ENCODE assay signal across 10 cellular contexts in the genomic region with DNA sequence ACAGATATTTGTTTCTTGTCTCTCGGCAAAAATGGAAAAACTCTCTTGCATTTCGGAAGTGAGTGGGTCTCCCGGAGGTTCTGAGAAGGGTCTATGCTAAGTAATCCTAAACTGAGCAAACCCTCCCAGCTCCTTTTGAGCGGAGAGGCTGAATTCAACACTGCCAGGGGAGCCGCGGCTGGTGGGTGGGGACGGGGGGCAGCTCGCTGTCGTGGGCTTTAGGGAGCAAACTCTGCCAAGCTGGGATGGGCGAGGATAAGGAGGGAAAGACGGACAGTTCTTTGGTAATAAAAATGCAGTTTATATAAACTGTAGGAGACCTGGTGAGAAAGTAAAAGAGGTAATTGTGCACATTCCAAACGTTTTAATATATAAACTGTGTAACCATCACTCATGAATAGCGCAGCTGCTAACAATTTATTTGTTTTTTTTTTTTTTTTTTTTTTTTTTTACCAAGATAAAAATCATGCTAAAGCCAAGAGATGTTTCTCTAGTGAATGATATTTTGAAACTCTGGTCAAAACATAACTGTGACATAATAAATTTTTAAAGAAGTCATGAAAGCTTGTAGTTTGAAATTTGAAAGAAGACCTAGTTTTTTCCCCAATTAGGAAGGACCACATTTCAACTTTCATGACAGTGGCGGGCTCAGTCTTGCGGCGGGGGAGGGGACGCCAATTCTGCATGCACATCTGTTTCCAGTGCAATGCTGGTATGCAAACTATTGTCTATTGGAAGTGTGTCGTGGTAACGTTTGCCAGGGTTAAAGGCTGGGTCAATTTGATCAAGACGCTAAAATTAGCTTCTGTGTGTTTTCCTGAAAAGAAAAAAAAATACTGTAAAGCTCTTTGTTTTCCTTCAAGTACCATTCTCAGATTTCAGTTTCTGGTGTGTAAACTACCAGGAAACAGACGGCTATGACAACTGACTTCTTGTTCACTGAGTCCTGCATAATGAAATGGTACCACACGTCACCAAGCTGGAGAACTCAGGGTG.
DNase-seq lines count a peak whose midpoint lies in the region; ATAC-seq and TF ChIP-seq lines count a peak whose summit lies in the region.
"Had no signal": no experiment of that assay in that cellular context is flagged by ENCODE, and none has a peak within 500 bp of the region (broad histone marks: within the 10 kb centered on the region; RNA-seq: fewer than 3 reads in every experiment).

No MANE protein-coding gene starts in this region.

- H3K23ac ChIP-seq in trophoblast cell (ENCODE audit: low read length) = no peak overlapping the region

- no peaks in the 10 kb centered on the region for H3K27me3 Mint-ChIP-seq in endothelial cell (ENCODE audit: unreplicated experiment)

- no peak overlapping the region for H3K18ac ChIP-seq in trophoblast cell (ENCODE audit: low read length)

- no peaks in the 10 kb centered on the region for H3K36me3 ChIP-seq in trophoblast cell (ENCODE audit: control insufficient read depth in 1 of 2, insufficient read depth in 2 of 2, low read length in 2 of 2)

- peak overlapping the region; percentile 82 for H3K27ac Mint-ChIP-seq in endothelial cell (ENCODE audit: unreplicated experiment)

- H3K4me3 ChIP-seq in trophoblast cell (ENCODE audit: low read depth, low read length) = no peak overlapping the region
- H3K4me3 ChIP-seq: testis had no signal

- no peak overlapping the region for H3K9ac ChIP-seq in trophoblast cell (ENCODE audit: low read length)

- no peak for TF ChIP-seq CTCF in endothelial cell (IDR thresholded peaks at IDR 0.05; ENCODE audit: unreplicated experiment)

- H3K79me2 ChIP-seq in trophoblast cell (ENCODE audit: control insufficient read depth, insufficient read depth, low read length, poor library complexity) = no peaks in the 10 kb centered on the region

- no CpG with 5 or more reads among the region's 22 CpGs for WGBS in trophoblast cell (ENCODE audit: extremely low coverage, insufficient coverage, insufficient read length)

- no peak overlapping the region for H2BK5ac ChIP-seq in trophoblast cell (ENCODE audit: low read depth, low read length, poor library complexity)

- H3K4me3 Mint-ChIP-seq in endothelial cell (ENCODE audit: unreplicated experiment) = no peak overlapping the region

- H3K27me3 ChIP-seq in trophoblast cell (ENCODE audit: insufficient read depth, low read length) = no peaks in the 10 kb centered on the region
- H3K27me3 ChIP-seq: testis had no signal

- peak; percentile 72 for DNase-seq in GM04503 (ENCODE audit: low read depth)
- peak; percentile 93 for DNase-seq in NCI-H2029 treated with DMSO at 0.1 percent for 48 hours (lab: John Stamatoyannopoulos, UW)
- DNase-seq in endothelial cell (ENCODE audit: low spot score) = peak; percentile 62
- peak in 1 of 2 donors; percentile 4 for DNase-seq in trophoblast cell
- DNase-seq in hypothalamus (lab: John Stamatoyannopoulos, UW) = no peak
- DNase-seq in NCI-H128 (lab: John Stamatoyannopoulos, UW; ENCODE audit: unreplicated experiment) = no peak
- DNase-seq: T-helper 9 cell, testis had no signal

- no peak overlapping the region for H4K12ac ChIP-seq in trophoblast cell (ENCODE audit: low read depth, low read length)

- H3K9me3 ChIP-seq in trophoblast cell (ENCODE audit: insufficient read depth, low read depth, low read length) = no peaks in the 10 kb centered on the region
- H3K9me3 ChIP-seq: testis had no signal

- H3K4me1 ChIP-seq in trophoblast cell (ENCODE audit: control insufficient read depth in 1 of 2, insufficient read depth in 2 of 2, low read length in 2 of 2) = peaks cover 0 to 2% of the 10 kb centered on the region in 2 experiments
- H3K4me1 ChIP-seq: testis had no signal

- no peak overlapping the region for H2AFZ ChIP-seq in trophoblast cell (ENCODE audit: insufficient read depth, low read length, poor library complexity)

- no peak overlapping the region for H4K8ac ChIP-seq in trophoblast cell (ENCODE audit: low read depth, low read length)

- no peak overlapping the region for H2BK120ac ChIP-seq in trophoblast cell (ENCODE audit: insufficient read depth, low read length, poor library complexity)

- no peaks in the 10 kb centered on the region for H3K9me3 Mint-ChIP-seq in endothelial cell (ENCODE audit: unreplicated experiment)

- H2BK12ac ChIP-seq in trophoblast cell (ENCODE audit: low read length) = no peak overlapping the region

- no peak overlapping the region for H3K4ac ChIP-seq in trophoblast cell (ENCODE audit: low read depth, low read length)

- H4K91ac ChIP-seq in trophoblast cell (ENCODE audit: low read depth, low read length) = no peak overlapping the region

- no peaks in the 10 kb centered on the region for H3K79me1 ChIP-seq in trophoblast cell (ENCODE audit: low read length)

- no peak for ATAC-seq in GM18502 (IDR thresholded peaks at IDR 0.05; ENCODE audit: poor library complexity, unreplicated experiment)
- ATAC-seq in HG03432 (IDR thresholded peaks at IDR 0.05; ENCODE audit: unreplicated experiment) = no peak

- H2AK5ac ChIP-seq in trophoblast cell (ENCODE audit: low read length) = no peak overlapping the region

- no peak overlapping the region for H3K27ac ChIP-seq in trophoblast cell (ENCODE audit: low read depth, low read length)
- H3K27ac ChIP-seq: testis had no signal

- H3K36me3 Mint-ChIP-seq in endothelial cell (ENCODE audit: low read depth, unreplicated experiment) = no peaks in the 10 kb centered on the region

- H3K4me2 ChIP-seq in trophoblast cell (ENCODE audit: low read length) = peak overlapping the region; percentile 0

- peaks cover 18% of the 10 kb centered on the region for H3K4me1 Mint-ChIP-seq in endothelial cell (ENCODE audit: unreplicated experiment)

- no peak overlapping the region for H3K14ac ChIP-seq in trophoblast cell (ENCODE audit: low read length)

Comparison
In these comparisons a context has a peak if more than half of its experiments do, and no peak if none do; other contexts are left out.
1. DNase-seq: peak in GM04503 (single experiment), NCI-H2029 treated with DMSO at 0.1 percent for 48 hours (single experiment) and endothelial cell (single experiment); none in hypothalamus (0 of 51) and NCI-H128 (single experiment).